ENCODE assay signal across 8 cellular contexts in genomic region chr4:4541040-4541631, GRCh38. TPM values are rescaled to one million over a fixed set of nuclear protein-coding genes. Genes with fewer than 3 reads are reported as not detected.
DNase-seq lines count a peak whose midpoint lies in the region; ATAC-seq, FAIRE-seq and TF ChIP-seq lines count a peak whose summit lies in the region.

No MANE protein-coding gene starts in this region.

- TSS peak; percentile 37 for BruUV-seq in MCF 10A (replicated peaks; lab: Mats Ljungman, UMichigan)

- H3K4me1 Mint-ChIP-seq in MCF 10A (ENCODE audit: insufficient read depth, unreplicated experiment): peaks cover 30% of the 10 kb centered on the region

- no peaks in the 10 kb centered on the region for H3K9me3 ChIP-seq in keratinocyte (ENCODE audit: control insufficient read depth, low read depth, low read length)

- POLR2A ChIA-PET in MCF 10A (lab: Yijun Ruan, JAX): interaction anchor here (0.7 to 4.1 kb wide), 15 partner anchors 10 to 334 kb away, joined by 3 to 27 read pairs (median 5); partner anchors contain the start of gene MSX1

- intact Hi-C loops in MCF 10A (cut with micrococcal nuclease): loop anchor here (2.0 kb wide), 1 partner anchor 152 kb away; no protein-coding TSS in a partner anchor

- H4K20me1 ChIP-seq in keratinocyte (ENCODE audit: control insufficient read depth, extremely low read depth, insufficient read depth, low read length): no peaks in the 10 kb centered on the region

- H3K36me3 Mint-ChIP-seq in MCF 10A (ENCODE audit: insufficient read depth, unreplicated experiment): peaks cover 12% of the 10 kb centered on the region

- H3K9me3 Mint-ChIP-seq in MCF 10A (ENCODE audit: unreplicated experiment): no peaks in the 10 kb centered on the region

- CTCF ChIA-PET in MCF 10A (lab: Yijun Ruan, JAX): interaction anchor here (0.6 to 2.0 kb wide), 8 partner anchors 21 to 341 kb away, joined by 3 to 9 read pairs (median 4); no protein-coding TSS in a partner anchor

- H2AFZ ChIP-seq in keratinocyte (ENCODE audit: control insufficient read depth, low read length): peak overlapping the region; percentile 89

- peak; percentile 74 for FAIRE-seq in keratinocyte (lab: Jason Lieb, UNC)

- peak overlapping the region; percentile 95 for H3K9ac ChIP-seq in keratinocyte (ENCODE audit: control insufficient read depth, extremely low read depth, insufficient read depth, low read length)

- peak; percentile 33 for ATAC-seq in HG03060 (IDR thresholded peaks at IDR 0.05; ENCODE audit: low read depth, unreplicated experiment)

- no peaks in the 10 kb centered on the region for H3K27me3 ChIP-seq in keratinocyte (ENCODE audit: control insufficient read depth, extremely low read depth, insufficient read depth, low read length)

- H3K4me3 Mint-ChIP-seq in MCF 10A (ENCODE audit: unreplicated experiment): peak overlapping the region; percentile 98

- H3K79me2 ChIP-seq in keratinocyte (ENCODE audit: control insufficient read depth, insufficient read depth, low read length): peaks cover 48% of the 10 kb centered on the region

- H3K4me1 ChIP-seq in keratinocyte (ENCODE audit: control insufficient read depth, extremely low read depth, insufficient read depth, low read length): peaks cover 17% of the 10 kb centered on the region

- TF ChIP-seq CTCF in MCF 10A (IDR thresholded peaks at IDR 0.05; ENCODE audit: unreplicated experiment) (no peak), keratinocyte (optimal IDR thresholded peaks at IDR 0.05 in 1 of 3, IDR thresholded peaks at IDR 0.05 in 1 of 3, conservative IDR thresholded peaks at IDR 0.05 in 1 of 3; ENCODE audit: extremely low read depth in 1 of 3, insufficient read depth in 2 of 3, low read length in 3 of 3) (no peak)

- peak overlapping the region; percentile 94 for H3K4me2 ChIP-seq in keratinocyte (ENCODE audit: control insufficient read depth, extremely low read depth, insufficient read depth, low read depth, low read length)

- H3K27me3 Mint-ChIP-seq in MCF 10A (ENCODE audit: insufficient read depth, unreplicated experiment): no peaks in the 10 kb centered on the region

- peak overlapping the region; percentile 92 for H3K27ac ChIP-seq in keratinocyte (ENCODE audit: control insufficient read depth, insufficient read depth, low read length)

- peak overlapping the region; percentile 83 to 87 (median 87) for H3K4me3 ChIP-seq in keratinocyte (ENCODE audit: control insufficient read depth in 2 of 3, extremely low read depth in 1 of 3, insufficient read depth in 2 of 3, low read depth in 1 of 3, low read length in 3 of 3)

- DNase-seq in NCI-H82 (lab: John Stamatoyannopoulos, UW) (peak; percentile 30), NCI-H82 treated with DMSO at 0.1 percent for 48 hours (lab: John Stamatoyannopoulos, UW; ENCODE audit: unreplicated experiment) (no peak), RPMI8226 (peak; percentile 15), MCF 10A (ENCODE audit: unreplicated experiment) (peak; percentile 57), keratinocyte (ENCODE audit: low read depth, low spot score) (no peak)
- DNase-seq in stimulated activated CD4-positive, alpha-beta T cell treated with anti-CD3 and anti-CD28 coated beads, Interleukin-2, amount 100 ng/mL, for 24 hours: peak; percentile 30 to 33
- no peak for DNase-seq in activated CD4-positive, CD25-positive, alpha-beta regulatory T cell treated with anti-CD3 and anti-CD28 coated beads, Interleukin-2, amount 50 U/mL, for 72 hours

- H3K36me3 ChIP-seq in keratinocyte (ENCODE audit: control insufficient read depth in 2 of 2, extremely low read depth in 1 of 2, insufficient read depth in 2 of 2, low read length in 2 of 2): no peaks in the 10 kb centered on the region

- dilution Hi-C loops in keratinocyte (cut with MboI; ENCODE audit: extremely low pct_ligation_motif_present, low sequenced_read_pairs): no loop called here

- H3K9me1 ChIP-seq in keratinocyte (ENCODE audit: control insufficient read depth, extremely low read depth, insufficient read depth, low read length): no peaks in the 10 kb centered on the region

- H3K27ac Mint-ChIP-seq in MCF 10A (ENCODE audit: low read depth, unreplicated experiment): peak overlapping the region; percentile 96

RNA-seq across cellular contexts. Expression of gene STX18, which starts 0.7 kb away (rescaled TPM):
- total RNA-seq in MCF 10A (2022): 32.7 and 34.3 TPM in 2 replicates
- polyA plus RNA-seq in keratinocyte: 16.6 to 21.6 TPM (median 18.1 TPM) in 3 replicates
- 47.9 TPM for polyA plus RNA-seq in keratinocyte (2011; ENCODE audit: low read depth)
- polyA plus RNA-seq in keratinocyte (2011; cell fraction: cytosol; rRNA removed): 13.9 and 28.3 TPM in 2 replicates
- polyA plus RNA-seq in keratinocyte (2011; cell fraction: nucleus; rRNA removed): 20.8 and 27.1 TPM in 2 replicates
- 16.4 and 21.2 TPM in 2 replicates for polyA plus RNA-seq in keratinocyte (2012; ENCODE audit: low replicate concordance)
- 10.5 to 17.1 TPM (median 16.3 TPM) in 3 replicates for polyA minus RNA-seq in keratinocyte
- 5.0 TPM for polyA minus RNA-seq in keratinocyte (2011; cell fraction: cytosol; rRNA and poly(A)+ RNA removed)
- 9.4 and 18.2 TPM in 2 replicates for polyA minus RNA-seq in keratinocyte (2011; cell fraction: nucleus; rRNA and poly(A)+ RNA removed)

Comparison
In these comparisons a context has a peak if more than half of its experiments do, and no peak if none do; other contexts are left out.
1. DNase-seq: peak in NCI-H82 (single experiment), RPMI8226 (single experiment), MCF 10A (single experiment) and stimulated activated CD4-positive, alpha-beta T cell treated with anti-CD3 and anti-CD28 coated beads, Interleukin-2, amount 100 ng/mL, for 24 hours (2 of 2); none in NCI-H82 treated with DMSO at 0.1 percent for 48 hours (single experiment), keratinocyte (single experiment) and activated CD4-positive, CD25-positive, alpha-beta regulatory T cell treated with anti-CD3 and anti-CD28 coated beads, Interleukin-2, amount 50 U/mL, for 72 hours (single experiment).